17 cellular contexts compared by ENCODE assay signal in genomic region chr3:172239218-172239738, GRCh38.
"Had no signal": no experiment of that assay in that cellular context is flagged by ENCODE, and none has a peak within 500 bp of the region (broad histone marks: within the 10 kb centered on the region; RNA-seq: fewer than 3 reads in every experiment).

No MANE protein-coding gene starts in this region.

- DNase-seq: activated CD4-positive, alpha-beta T cell treated with anti-CD3 and anti-CD28 coated beads, Interleukin-2, amount 10 ng/mL, durations not matched to agents 7 days and 5 days; activated CD8-positive, alpha-beta memory T cell treated with anti-CD3 and anti-CD28 coated beads, Interleukin-2, amount 50 U/mL, for 4 hours; activated naive CD4-positive, alpha-beta T cell treated with anti-CD3 and anti-CD28 coated beads for 36 hours; activated naive CD8-positive, alpha-beta T cell treated with anti-CD3 and anti-CD28 coated beads, Interleukin-2, amount 50 U/mL, for 24 hours; activated T-cell treated with anti-CD3 and anti-CD28 coated beads, Interleukin-2, amount 50 U/mL, for 4 hours; aorta; cerebellar nuclear complex; effector CD8-positive, alpha-beta T cell; foreskin fibroblast; hippocampal formation; pancreas; sigmoid colon; spleen; stimulated activated naive B cell treated with anti-CD40 and anti-IgM and Interleukin-4, amounts not matched to agents 10 μg/mL and 1 μg/mL and 100 μg/mL, for 72 hours; T-helper 1 cell had no signal

- H3K4me1 Mint-ChIP-seq: activated CD4-positive, alpha-beta T cell treated with anti-CD3 and anti-CD28 coated beads, Interleukin-2, amount 10 ng/mL, durations not matched to agents 7 days and 5 days; stimulated activated naive B cell treated with anti-CD40 and anti-IgM and Interleukin-4, amounts not matched to agents 10 μg/mL and 1 μg/mL and 100 μg/mL, for 72 hours had no signal

- H3K9me3 ChIP-seq: pancreas, sigmoid colon had no signal

- H3K36me3 ChIP-seq: pancreas, sigmoid colon had no signal

- H3K4me1 ChIP-seq: pancreas had no signal

- H3K4me3 ChIP-seq: pancreas, sigmoid colon, spleen had no signal

- H3K27me3 Mint-ChIP-seq: activated CD4-positive, alpha-beta T cell treated with anti-CD3 and anti-CD28 coated beads, Interleukin-2, amount 10 ng/mL, durations not matched to agents 7 days and 5 days; activated naive CD8-positive, alpha-beta T cell treated with anti-CD3 and anti-CD28 coated beads, Interleukin-2, amount 50 U/mL, for 24 hours; stimulated activated naive B cell treated with anti-CD40 and anti-IgM and Interleukin-4, amounts not matched to agents 10 μg/mL and 1 μg/mL and 100 μg/mL, for 72 hours had no signal

- H3K27ac ChIP-seq: epithelial cell of prostate, pancreas, sigmoid colon, spleen had no signal

- H3K27ac Mint-ChIP-seq: activated CD4-positive, alpha-beta T cell treated with anti-CD3 and anti-CD28 coated beads, Interleukin-2, amount 10 ng/mL, durations not matched to agents 7 days and 5 days; activated naive CD4-positive, alpha-beta T cell treated with anti-CD3 and anti-CD28 coated beads for 36 hours; activated naive CD8-positive, alpha-beta T cell treated with anti-CD3 and anti-CD28 coated beads, Interleukin-2, amount 50 U/mL, for 24 hours; stimulated activated naive B cell treated with anti-CD40 and anti-IgM and Interleukin-4, amounts not matched to agents 10 μg/mL and 1 μg/mL and 100 μg/mL, for 72 hours had no signal

- ATAC-seq: activated CD4-positive, CD25-positive, alpha-beta regulatory T cell treated with anti-CD3 and anti-CD28 coated beads, Interleukin-2, amount 50 U/mL, for 24 hours; activated naive CD8-positive, alpha-beta T cell treated with anti-CD3 and anti-CD28 coated beads, Interleukin-2, amount 50 U/mL, for 24 hours; activated T-cell treated with anti-CD3 and anti-CD28 coated beads, Interleukin-2, amount 50 U/mL, for 4 hours; stimulated activated naive B cell treated with anti-CD40 and anti-IgM and Interleukin-4, amounts not matched to agents 10 μg/mL and 1 μg/mL and 100 μg/mL, for 72 hours had no signal

- H3K27me3 ChIP-seq: pancreas, sigmoid colon, spleen had no signal

- H3K4me3 Mint-ChIP-seq: activated CD4-positive, alpha-beta T cell treated with anti-CD3 and anti-CD28 coated beads, Interleukin-2, amount 10 ng/mL, durations not matched to agents 7 days and 5 days; activated naive CD4-positive, alpha-beta T cell treated with anti-CD3 and anti-CD28 coated beads for 36 hours; activated naive CD8-positive, alpha-beta T cell treated with anti-CD3 and anti-CD28 coated beads, Interleukin-2, amount 50 U/mL, for 24 hours; activated T-cell treated with anti-CD3 and anti-CD28 coated beads, Interleukin-2, amount 50 U/mL, for 4 hours; stimulated activated naive B cell treated with anti-CD40 and anti-IgM and Interleukin-4, amounts not matched to agents 10 μg/mL and 1 μg/mL and 100 μg/mL, for 72 hours had no signal
